In genomic region chr10:31467791-31468535, GRCh38 we compare ENCODE assay signal across 1 cellular context.
TF ChIP-seq lines count a peak whose summit lies in the region.

No MANE protein-coding gene starts in this region.

TF ChIP-seq in K562, 482 proteins besides CTCF, POLR2A, EP300 and RAD21 (continued from another document):
- TF ChIP-seq TSHZ1 (CRISPR knock-in tag; IDR thresholded peaks at IDR 0.05) (no peak), ZZZ3 (IDR thresholded peaks at IDR 0.05) (no peak)
